In genomic region chr9:34928921-34929320, GRCh38 we compare ENCODE assay signal across 18 cellular contexts. TPM values are rescaled to one million over a fixed set of nuclear protein-coding genes. Genes with fewer than 3 reads are reported as not detected.
DNase-seq lines count a peak whose midpoint lies in the region; ATAC-seq, FAIRE-seq and TF ChIP-seq lines count a peak whose summit lies in the region.
"Had no signal": no experiment of that assay in that cellular context is flagged by ENCODE, and none has a peak within 500 bp of the region (broad histone marks: within the 10 kb centered on the region; RNA-seq: fewer than 3 reads in every experiment).

No MANE protein-coding gene starts in this region.

- no peak overlapping the region for H2AFZ ChIP-seq in HepG2 (ENCODE audit: low read length)

- 0% methylated on average over 1 of the region's 1 CpG for WGBS in HepG2 (ENCODE audit: low lambda C conversion rate)
- WGBS in right lobe of liver (ENCODE audit: insufficient coverage, low coverage, low lambda C conversion rate, missing lambda C conversion rate) = 90% methylated on average over 1 of the region's 1 CpG

- POLR2A ChIA-PET in HepG2 (lab: Yijun Ruan, JAX) = no interaction called here

- no peak for FAIRE-seq in HepG2 (lab: Jason Lieb, UNC)
- FAIRE-seq: G401.6, HTR-8/SVneo had no signal

- no peak for TF ChIP-seq POLR2A in HepG2 (IDR thresholded peaks at IDR 0.05; ENCODE audit: insufficient read depth in 1 of 2, low read depth in 2 of 2, low read length in 2 of 2)
- TF ChIP-seq POLR2A in right lobe of liver (IDR thresholded peaks at IDR 0.05) = no peak

- H3K4me3 ChIP-seq in HepG2 (replicated peaks in 1 of 3; ENCODE audit: insufficient read depth in 1 of 3, low read depth in 2 of 3, low read length in 3 of 3) (no peak overlapping the region), right lobe of liver (no peak overlapping the region)

- H3K9ac ChIP-seq in HepG2 (ENCODE audit: insufficient read depth, low read depth, low read length) = no peak overlapping the region

- H3K36me3 ChIP-seq in HepG2 (replicated peaks in 1 of 2; ENCODE audit: control insufficient read depth in 1 of 2, insufficient read depth in 2 of 2, low read length in 2 of 2) = no peaks in the 10 kb centered on the region
- H3K36me3 ChIP-seq in right lobe of liver = no peaks in the 10 kb centered on the region
- H3K36me3 ChIP-seq: BE2C had no signal

- CTCF ChIA-PET in HepG2 (lab: Yijun Ruan, JAX; ENCODE audit: low intra/inter-chr PET ratio, low total read pairs) = no interaction called here

- peaks cover 3% of the 10 kb centered on the region for H3K36me3 Mint-ChIP-seq in activated T-helper 1 cell treated with anti-CD3 and anti-CD28 coated beads, Interleukin-12 subunit alpha, Interleukin-12 subunit beta, Interleukin-2, Interleukin-4 antibody, amounts not matched to agents 30 ng/mL and 10 ng/mL and 1 ng/mL, durations not matched to agents 14 hours and 24 hours and 36 hours (ENCODE audit: low read depth)
- H3K36me3 Mint-ChIP-seq: CD4-positive, CD25-positive, alpha-beta regulatory T cell had no signal

- BruUV-seq in HepG2 (replicated peaks; lab: Mats Ljungman, UMichigan) = no TSS peak

- peaks cover 10% of the 10 kb centered on the region for H3K27me3 Mint-ChIP-seq in activated T-helper 1 cell treated with anti-CD3 and anti-CD28 coated beads, Interleukin-12 subunit alpha, Interleukin-12 subunit beta, Interleukin-2, Interleukin-4 antibody, amounts not matched to agents 30 ng/mL and 10 ng/mL and 1 ng/mL, durations not matched to agents 14 hours and 24 hours and 36 hours (ENCODE audit: insufficient read depth)

- ATAC-seq in HepG2 = no peak
- ATAC-seq in right lobe of liver = no peak
- ATAC-seq in stimulated activated naive CD8-positive, alpha-beta T cell treated with anti-CD3 and anti-CD28 coated beads, Interleukin-15, Interleukin-2, amounts not matched to agents 100 U/mL and 50 U/mL, for 24 hours = peak; percentile 77

- no peak for TF ChIP-seq CTCF in HepG2 (CRISPR knock-in tag; IDR thresholded peaks at IDR 0.05)
- TF ChIP-seq CTCF in right lobe of liver (IDR thresholded peaks at IDR 0.05) = no peak

- peaks cover 13% of the 10 kb centered on the region for H3K4me1 Mint-ChIP-seq in activated T-helper 1 cell treated with anti-CD3 and anti-CD28 coated beads, Interleukin-12 subunit alpha, Interleukin-12 subunit beta, Interleukin-2, Interleukin-4 antibody, amounts not matched to agents 30 ng/mL and 10 ng/mL and 1 ng/mL, durations not matched to agents 14 hours and 24 hours and 36 hours (ENCODE audit: low read depth)
- H3K4me1 Mint-ChIP-seq: CD4-positive, CD25-positive, alpha-beta regulatory T cell had no signal

- no peaks in the 10 kb centered on the region for H3K27me3 ChIP-seq in HepG2 (ENCODE audit: control insufficient read depth in 1 of 2, insufficient read depth in 2 of 2, low read length in 2 of 2)
- H3K27me3 ChIP-seq in right lobe of liver = no peaks in the 10 kb centered on the region

- in situ Hi-C loops in HepG2 (cut with HindIII; ENCODE audit: extremely low pct_ligation_motif_present, low pct_unique_long_range_greater_than_20kb) = no loop called here

- peak overlapping the region; percentile 2 for H3K27ac Mint-ChIP-seq in activated T-helper 1 cell treated with anti-CD3 and anti-CD28 coated beads, Interleukin-12 subunit alpha, Interleukin-12 subunit beta, Interleukin-2, Interleukin-4 antibody, amounts not matched to agents 30 ng/mL and 10 ng/mL and 1 ng/mL, durations not matched to agents 14 hours and 24 hours and 36 hours
- H3K27ac Mint-ChIP-seq: H9 had no signal

- no peaks in the 10 kb centered on the region for H3K79me2 ChIP-seq in HepG2 (ENCODE audit: insufficient read depth, low read length)

- H3K4me1 ChIP-seq in HepG2 (ENCODE audit: insufficient read depth, low read length) (peaks cover 8% of the 10 kb centered on the region), right lobe of liver (no peaks in the 10 kb centered on the region)
- H3K4me1 ChIP-seq: BE2C had no signal

- H3K27ac ChIP-seq in HepG2 (ENCODE audit: extremely low read length, insufficient read depth, low read length) = no peak overlapping the region
- no peak overlapping the region for H3K27ac ChIP-seq in right lobe of liver

- no peaks in the 10 kb centered on the region for H4K20me1 ChIP-seq in HepG2 (ENCODE audit: insufficient read depth, low read length)

- no peak for TF ChIP-seq EP300 in HepG2 (IDR thresholded peaks at IDR 0.05; ENCODE audit: low read depth in 2 of 2, low read length in 2 of 2)
- no peak for TF ChIP-seq EP300 in HepG2 (CRISPR knock-in tag; IDR thresholded peaks at IDR 0.05; ENCODE audit: borderline replicate concordance)

- peak; percentile 4 for DNase-seq in activated CD4-positive, alpha-beta T cell treated with anti-CD3 and anti-CD28 coated beads for 48 hours
- DNase-seq in activated CD4-positive, alpha-beta T cell treated with anti-CD3 and anti-CD28 coated beads, Interleukin-2, amount 50 U/mL, for 1 hour = no peak
- DNase-seq in HepG2 (ENCODE audit: low spot score) (peak; percentile 12), right lobe of liver (no peak), NCI-H524 (lab: John Stamatoyannopoulos, UW) (no peak)
- no peak for DNase-seq in activated T-helper 1 cell treated with anti-CD3 and anti-CD28 coated beads, Interleukin-12 subunit alpha, Interleukin-12 subunit beta, Interleukin-2, Interleukin-4 antibody, amounts not matched to agents 30 ng/mL and 10 ng/mL and 1 ng/mL, durations not matched to agents 14 hours and 24 hours and 36 hours (ENCODE audit: low spot score)
- DNase-seq in stimulated activated naive CD8-positive, alpha-beta T cell treated with anti-CD3 and anti-CD28 coated beads, Interleukin-15, Interleukin-2, amounts not matched to agents 100 U/mL and 50 U/mL, for 24 hours = peak; percentile 8
- DNase-seq: DMS 273 treated with DMSO at 0.1 percent for 48 hours, NCI-H146, NCI-H2029 treated with DMSO at 0.1 percent for 48 hours, NCI-H2171 had no signal

- intact Hi-C loops in HepG2 (cut with micrococcal nuclease; ENCODE audit: unreplicated experiment) = no loop called here
- intact Hi-C loops in right lobe of liver (cut with DNase I) = no loop called here
- intact Hi-C loops in activated T-helper 1 cell treated with anti-CD3 and anti-CD28 coated beads, Interleukin-12 subunit alpha, Interleukin-12 subunit beta, Interleukin-2, Interleukin-4 antibody, amounts not matched to agents 30 ng/mL and 10 ng/mL and 1 ng/mL, durations not matched to agents 14 hours and 24 hours and 36 hours (cut with micrococcal nuclease) = loop anchor here (1.0 kb wide), 1 partner anchor 30 kb away; no protein-coding TSS in a partner anchor

- no peak overlapping the region for H3K4me2 ChIP-seq in HepG2 (ENCODE audit: low read depth, low read length)

- H3K9me3 ChIP-seq in HepG2 (ENCODE audit: low read length) (peaks cover 6% of the 10 kb centered on the region; the same call in 1 of the 2 replicates), right lobe of liver (no peaks in the 10 kb centered on the region)
- H3K9me3 ChIP-seq: BE2C had no signal

- TF ChIP-seq RAD21 in HepG2 (CRISPR knock-in tag; IDR thresholded peaks at IDR 0.05) = no peak

- H3K4me3 Mint-ChIP-seq in activated T-helper 1 cell treated with anti-CD3 and anti-CD28 coated beads, Interleukin-12 subunit alpha, Interleukin-12 subunit beta, Interleukin-2, Interleukin-4 antibody, amounts not matched to agents 30 ng/mL and 10 ng/mL and 1 ng/mL, durations not matched to agents 14 hours and 24 hours and 36 hours = no peak overlapping the region
- H3K4me3 Mint-ChIP-seq: H9 had no signal

- H3K9me3 Mint-ChIP-seq in activated T-helper 1 cell treated with anti-CD3 and anti-CD28 coated beads, Interleukin-12 subunit alpha, Interleukin-12 subunit beta, Interleukin-2, Interleukin-4 antibody, amounts not matched to agents 30 ng/mL and 10 ng/mL and 1 ng/mL, durations not matched to agents 14 hours and 24 hours and 36 hours = peaks cover 18% of the 10 kb centered on the region
- H3K9me3 Mint-ChIP-seq: H9 had no signal

TF ChIP-seq in HepG2, 621 proteins besides CTCF, POLR2A, EP300 and RAD21 (continues in another document):
- TF ChIP-seq CEBPB (IDR thresholded peaks at IDR 0.05; ENCODE audit: borderline replicate concordance, low read depth, low read length) (peak; percentile 57), ZNF597 (CRISPR knock-in tag; IDR thresholded peaks at IDR 0.05) (no peak)

RNA-seq across cellular contexts. Expression of gene PHF24, which starts 29.2 kb away (rescaled TPM):
- total RNA-seq in HepG2 (2016; rRNA removed; fragmentation: Illumina TruSeq; extraction: Trizol) (not detected in 2 replicates), right lobe of liver (under 1 TPM in 2 of 6 experiments, not detected in 4; 0.04 to 0.06 TPM)
- not detected in 2 replicates for total RNA-seq in HepG2 (2016; cell fraction: cytosol; rRNA removed; fragmentation: Illumina TruSeq; extraction: Trizol; ENCODE audit: low read depth)
- not detected in 2 replicates for total RNA-seq in HepG2 (2016; cell fraction: insoluble cytoplasmic fraction; rRNA removed; fragmentation: Illumina TruSeq; extraction: Trizol)
- not detected in 2 replicates for total RNA-seq in HepG2 (2016; cell fraction: membrane; rRNA removed; fragmentation: Illumina TruSeq; extraction: Trizol)
- not detected in 2 replicates for total RNA-seq in HepG2 (2016; cell fraction: nucleus; rRNA removed; fragmentation: Illumina TruSeq; extraction: Trizol)
- polyA plus RNA-seq in HepG2 (2011; rRNA removed) = 0.05 TPM in 1 of 2 replicates, not detected in the other
- not detected in 2 replicates for polyA plus RNA-seq in HepG2 (2011; cell fraction: cytosol; rRNA removed)
- not detected in 2 replicates for polyA plus RNA-seq in HepG2 (2011; cell fraction: nucleus; rRNA removed)
- polyA plus RNA-seq in HepG2 (2012) = not detected in 2 replicates
- polyA plus RNA-seq in HepG2 (2016; cell fraction: cytosol; fragmentation: Illumina TruSeq; extraction: Trizol; ENCODE audit: low read depth) = not detected in 2 replicates
- not detected in 2 replicates for polyA plus RNA-seq in HepG2 (2016; cell fraction: insoluble cytoplasmic fraction; fragmentation: Illumina TruSeq; extraction: Trizol; ENCODE audit: low read depth)
- not detected in 2 replicates for polyA plus RNA-seq in HepG2 (2016; cell fraction: membrane; fragmentation: Illumina TruSeq; extraction: Trizol; ENCODE audit: low read depth)
- polyA plus RNA-seq in HepG2 (2016; cell fraction: nucleus; fragmentation: Illumina TruSeq; extraction: Trizol; ENCODE audit: insufficient read depth, low read depth) = not detected in 2 replicates
- 0.10 TPM in 1 of 2 replicates, not detected in the other for polyA minus RNA-seq in HepG2 (2011; rRNA and poly(A)+ RNA removed; ENCODE audit: low replicate concordance)
- polyA minus RNA-seq in HepG2 (2011; cell fraction: cytosol; rRNA and poly(A)+ RNA removed) = not detected in 2 replicates
- polyA minus RNA-seq in HepG2 (2011; cell fraction: nucleus; rRNA and poly(A)+ RNA removed) = not detected in 2 replicates
- total RNA-seq in activated T-helper 1 cell treated with anti-CD3 and anti-CD28 coated beads, Interleukin-12 subunit alpha, Interleukin-12 subunit beta, Interleukin-2, Interleukin-4 antibody, amounts not matched to agents 30 ng/mL and 10 ng/mL and 1 ng/mL, durations not matched to agents 14 hours and 24 hours and 36 hours = 0.08 and 0.12 TPM in 2 replicates
- total RNA-seq: A172; CD4-positive, CD25-positive, alpha-beta regulatory T cell; LHCN-M2 had no signal
- polyA plus RNA-seq: CD4-positive, CD25-positive, alpha-beta regulatory T cell had no signal

Comparison
In these comparisons a context has a peak if more than half of its experiments do, and no peak if none do; other contexts are left out.
1. DNase-seq: peak in activated CD4-positive, alpha-beta T cell treated with anti-CD3 and anti-CD28 coated beads for 48 hours (single experiment), HepG2 (single experiment) and stimulated activated naive CD8-positive, alpha-beta T cell treated with anti-CD3 and anti-CD28 coated beads, Interleukin-15, Interleukin-2, amounts not matched to agents 100 U/mL and 50 U/mL, for 24 hours (single experiment); none in activated CD4-positive, alpha-beta T cell treated with anti-CD3 and anti-CD28 coated beads, Interleukin-2, amount 50 U/mL, for 1 hour (single experiment), right lobe of liver (0 of 3), activated T-helper 1 cell treated with anti-CD3 and anti-CD28 coated beads, Interleukin-12 subunit alpha, Interleukin-12 subunit beta, Interleukin-2, Interleukin-4 antibody, amounts not matched to agents 30 ng/mL and 10 ng/mL and 1 ng/mL, durations not matched to agents 14 hours and 24 hours and 36 hours (single experiment) and NCI-H524 (0 of 2).